ENCODE assay signal across 23 cellular contexts in genomic region chr3:137039570-137039969, GRCh38.
A peak's percentile ranks its signal among the peaks of the same experiment; 100 is the strongest.
DNase-seq lines count a peak whose midpoint lies in the region; ATAC-seq and TF ChIP-seq lines count a peak whose summit lies in the region.
"Had no signal": no experiment of that assay in that cellular context is flagged by ENCODE, and none has a peak within 500 bp of the region (broad histone marks: within the 10 kb centered on the region; RNA-seq: fewer than 3 reads in every experiment).

No MANE protein-coding gene starts in this region.

- no peak overlapping the region for H3K9ac ChIP-seq in IMR-90 (ENCODE audit: low read depth, low read length)
- no peak overlapping the region for H3K9ac ChIP-seq in PC-3 (ENCODE audit: low read length)
- H3K9ac ChIP-seq: KMS-11 had no signal

- H4K91ac ChIP-seq in IMR-90 (ENCODE audit: insufficient read depth, low read depth, low read length) = no peak overlapping the region

- H2AK5ac ChIP-seq in IMR-90 (ENCODE audit: low read depth, low read length) = no peak overlapping the region

- H4K8ac ChIP-seq in IMR-90 (ENCODE audit: low read depth in 2 of 2, low read length in 2 of 2) = no peak overlapping the region

- H2AK9ac ChIP-seq in IMR-90 (replicated peaks; ENCODE audit: low read depth, low read length, poor library complexity) = no peak overlapping the region

- TF ChIP-seq CTCF in IMR-90 (conservative IDR thresholded peaks at IDR 0.05; ENCODE audit: low read depth, low read length) (no peak), PC-3 (conservative IDR thresholded peaks at IDR 0.05; ENCODE audit: low read depth, low read length) (no peak), osteoblast (IDR thresholded peaks at IDR 0.05; ENCODE audit: extremely low read depth, low read depth, low read length) (no peak)

- DNase-seq in IMR-90 = no peak
- peak; percentile 13 for DNase-seq in PC-3
- DNase-seq in epithelial cell of prostate (ENCODE audit: low read depth, low spot score) = peak; percentile 10
- no peak for DNase-seq in osteoblast (ENCODE audit: insufficient read length, low spot score, missing footprints)
- no peak for DNase-seq in Kasumi-1 (lab: John Stamatoyannopoulos, UW)
- no peak for DNase-seq in activated naive CD4-positive, alpha-beta T cell treated with Interleukin-2 at 50 U/mL for 16 hours
- no peak for DNase-seq in Right ventricle myocardium superior
- DNase-seq: CD4-positive, CD25-positive, alpha-beta regulatory T cell; COR-L47; DMS153; H9; HFFc6; NCI-H1092; NCI-H1436; NCI-H187 treated with DMSO at 0.1 percent for 48 hours; NCI-H2227 treated with DMSO at 0.1 percent for 48 hours; NCI-H510A treated with DMSO at 0.1 percent for 48 hours; NCI-H774; NK-92 treated with Interleukin-12 subunit alpha and Interleukin-12 subunit beta, amount 100 ng/mL, for 24 hours had no signal

- no peak overlapping the region for H2BK120ac ChIP-seq in IMR-90 (ENCODE audit: low read depth, low read length)

- TF ChIP-seq POLR2A in IMR-90 (IDR thresholded peaks at IDR 0.05; ENCODE audit: low read depth, low read length) = no peak

- BruUV-seq in IMR-90 (replicated peaks; lab: Mats Ljungman, UMichigan) (no TSS peak), PC-3 (replicated peaks; lab: Mats Ljungman, UMichigan) (no TSS peak)

- intact Hi-C loops in IMR-90 (cut with micrococcal nuclease) (loop anchor here (10.0 kb wide), 1 partner anchor 1005 kb away; no protein-coding TSS in a partner anchor), PC-3 (cut with micrococcal nuclease) (no loop called here), Right ventricle myocardium superior (cut with DNase I) (no loop called here)

- H3K36me3 ChIP-seq in IMR-90 (ENCODE audit: control insufficient read depth, insufficient read depth, low read length) (no peaks in the 10 kb centered on the region), PC-3 (ENCODE audit: low read depth, low read length) (no peaks in the 10 kb centered on the region), osteoblast (ENCODE audit: insufficient read depth, low read length) (no peaks in the 10 kb centered on the region)
- H3K36me3 ChIP-seq: SJSA1 had no signal

- dilution Hi-C loops in IMR-90 (cut with HindIII; ENCODE audit: low sequenced_read_pairs, unreplicated experiment) = no loop called here

- no peak overlapping the region for H3K4me2 ChIP-seq in IMR-90 (ENCODE audit: low read depth, low read length)
- no peak overlapping the region for H3K4me2 ChIP-seq in PC-3 (ENCODE audit: low read length)
- H3K4me2 ChIP-seq in osteoblast (ENCODE audit: insufficient read depth, low read length) = no peak overlapping the region
- H3K4me2 ChIP-seq: KMS-11 had no signal

- no peak overlapping the region for H2BK5ac ChIP-seq in IMR-90 (ENCODE audit: low read depth, low read length, poor library complexity, severe bottlenecking)

- no peak overlapping the region for H2BK15ac ChIP-seq in IMR-90 (ENCODE audit: low read depth, low read length)

- H3K27ac ChIP-seq in IMR-90 (ENCODE audit: insufficient read depth, low read length) (no peak overlapping the region), PC-3 (ENCODE audit: low read length) (no peak overlapping the region), epithelial cell of prostate (no peak overlapping the region), osteoblast (ENCODE audit: low read depth, low read length) (no peak overlapping the region)
- H3K27ac ChIP-seq: HL-60, KMS-11, SJSA1 had no signal

- no peak overlapping the region for H3K4ac ChIP-seq in IMR-90 (ENCODE audit: low read depth, low read length)

- H3K18ac ChIP-seq in IMR-90 (ENCODE audit: low read depth, low read length) = no peak overlapping the region

- H2BK20ac ChIP-seq in IMR-90 (ENCODE audit: low read depth, low read length) = no peak overlapping the region

- H3K79me1 ChIP-seq in IMR-90 (ENCODE audit: low read depth in 1 of 2, low read length in 2 of 2) = no peaks in the 10 kb centered on the region

- H3K79me2 ChIP-seq in PC-3 (ENCODE audit: low read length) = no peaks in the 10 kb centered on the region
- no peaks in the 10 kb centered on the region for H3K79me2 ChIP-seq in osteoblast (ENCODE audit: insufficient read depth, low read length)

- no peak for TF ChIP-seq RAD21 in IMR-90 (IDR thresholded peaks at IDR 0.05; ENCODE audit: low read length)

- no peak for ATAC-seq in IMR-90 (ENCODE audit: low read depth)
- ATAC-seq in PC-3 = no peak
- ATAC-seq in Right ventricle myocardium superior (ENCODE audit: poor library complexity) = no peak
- ATAC-seq: Panc1 had no signal

- no peaks in the 10 kb centered on the region for H3K4me1 ChIP-seq in IMR-90 (ENCODE audit: control insufficient read depth, insufficient read depth, low read length)
- H3K4me1 ChIP-seq in PC-3 (ENCODE audit: insufficient read depth, low read length) = no peaks in the 10 kb centered on the region
- H3K4me1 ChIP-seq in osteoblast (ENCODE audit: insufficient read depth, low read length) = no peaks in the 10 kb centered on the region
- H3K4me1 ChIP-seq: SJSA1 had no signal

- H3K9me2 ChIP-seq in PC-3 (replicated peaks; ENCODE audit: low read length) = no peaks in the 10 kb centered on the region

- no peaks in the 10 kb centered on the region for H3K9me1 ChIP-seq in IMR-90 (ENCODE audit: insufficient read depth, low read length)

- CTCF ChIA-PET in IMR-90 (lab: Yijun Ruan, JAX) (no interaction called here), PC-3 (lab: Charles Lee) (no interaction called here)

- H3K9me3 ChIP-seq in IMR-90 (ENCODE audit: control insufficient read depth, insufficient read depth, low read length) (no peaks in the 10 kb centered on the region), PC-3 (ENCODE audit: low read length) (no peaks in the 10 kb centered on the region), osteoblast (ENCODE audit: low read depth, low read length) (no peaks in the 10 kb centered on the region)
- H3K9me3 ChIP-seq: SJSA1 had no signal

- no peak overlapping the region for H2AFZ ChIP-seq in IMR-90 (replicated peaks; ENCODE audit: low read length, poor library complexity)
- H2AFZ ChIP-seq in PC-3 (ENCODE audit: low read length) = no peak overlapping the region
- peak overlapping the region; percentile 29 for H2AFZ ChIP-seq in osteoblast (ENCODE audit: low read length)

- H4K20me1 ChIP-seq in IMR-90 (ENCODE audit: insufficient read depth, low read length) = no peaks in the 10 kb centered on the region
- H4K20me1 ChIP-seq in PC-3 (ENCODE audit: low read length) = no peaks in the 10 kb centered on the region
- H4K20me1 ChIP-seq in osteoblast (ENCODE audit: insufficient read depth, low read length) = no peaks in the 10 kb centered on the region

- H3K4me3 ChIP-seq in IMR-90 (ENCODE audit: insufficient read depth, low read depth, low read length) (no peak overlapping the region), PC-3 (ENCODE audit: low read length) (no peak overlapping the region), osteoblast (ENCODE audit: insufficient read depth, low read length) (no peak overlapping the region)
- H3K4me3 ChIP-seq: SJSA1 had no signal

- H3F3A ChIP-seq in PC-3 (ENCODE audit: low read length, unreplicated experiment) = no peaks in the 10 kb centered on the region

- POLR2A ChIA-PET in IMR-90 (lab: Charles Lee; ENCODE audit: unreplicated experiment) (no interaction called here), PC-3 (lab: Charles Lee; ENCODE audit: unreplicated experiment) (no interaction called here)

- no peak overlapping the region for H3K14ac ChIP-seq in IMR-90 (replicated peaks; ENCODE audit: low read depth, low read length)

- no peak overlapping the region for H3K56ac ChIP-seq in IMR-90 (ENCODE audit: extremely low read depth, insufficient read depth, low read length)

- H4K5ac ChIP-seq in IMR-90 (ENCODE audit: low read depth, low read length) = no peak overlapping the region

- in situ Hi-C loops in IMR-90 (cut with MboI; ENCODE audit: low sequenced_read_pairs) = no loop called here

- no peak overlapping the region for H3K23ac ChIP-seq in IMR-90 (ENCODE audit: low read depth, low read length)

- H3K27me3 ChIP-seq in IMR-90 (ENCODE audit: control insufficient read depth, insufficient read depth, low read length) = peaks cover 4% of the 10 kb centered on the region
- H3K27me3 ChIP-seq in PC-3 (ENCODE audit: low read length) = no peaks in the 10 kb centered on the region
- peaks cover 6% of the 10 kb centered on the region for H3K27me3 ChIP-seq in osteoblast (ENCODE audit: insufficient read depth, low read length)
- H3K27me3 ChIP-seq: SJSA1 had no signal

TF ChIP-seq in IMR-90, 13 proteins besides CTCF, POLR2A, EP300 and RAD21:
- peak; percentile 30; the same call in 1 of the 2 replicates for TF ChIP-seq CEBPB (IDR thresholded peaks at IDR 0.05; ENCODE audit: low read depth, low read length)
- TF ChIP-seq RFX5 (IDR thresholded peaks at IDR 0.05; ENCODE audit: low read depth, low read length) = no peak

Comparison
In these comparisons a context has a peak if more than half of its experiments do, and no peak if none do; other contexts are left out.
1. DNase-seq: peak in PC-3 (single experiment) and epithelial cell of prostate (single experiment); none in IMR-90 (single experiment), osteoblast (single experiment), Kasumi-1 (0 of 2), activated naive CD4-positive, alpha-beta T cell treated with Interleukin-2 at 50 U/mL for 16 hours (single experiment) and Right ventricle myocardium superior (single experiment).